1 cellular context compared by ENCODE assay signal in the genomic region with DNA sequence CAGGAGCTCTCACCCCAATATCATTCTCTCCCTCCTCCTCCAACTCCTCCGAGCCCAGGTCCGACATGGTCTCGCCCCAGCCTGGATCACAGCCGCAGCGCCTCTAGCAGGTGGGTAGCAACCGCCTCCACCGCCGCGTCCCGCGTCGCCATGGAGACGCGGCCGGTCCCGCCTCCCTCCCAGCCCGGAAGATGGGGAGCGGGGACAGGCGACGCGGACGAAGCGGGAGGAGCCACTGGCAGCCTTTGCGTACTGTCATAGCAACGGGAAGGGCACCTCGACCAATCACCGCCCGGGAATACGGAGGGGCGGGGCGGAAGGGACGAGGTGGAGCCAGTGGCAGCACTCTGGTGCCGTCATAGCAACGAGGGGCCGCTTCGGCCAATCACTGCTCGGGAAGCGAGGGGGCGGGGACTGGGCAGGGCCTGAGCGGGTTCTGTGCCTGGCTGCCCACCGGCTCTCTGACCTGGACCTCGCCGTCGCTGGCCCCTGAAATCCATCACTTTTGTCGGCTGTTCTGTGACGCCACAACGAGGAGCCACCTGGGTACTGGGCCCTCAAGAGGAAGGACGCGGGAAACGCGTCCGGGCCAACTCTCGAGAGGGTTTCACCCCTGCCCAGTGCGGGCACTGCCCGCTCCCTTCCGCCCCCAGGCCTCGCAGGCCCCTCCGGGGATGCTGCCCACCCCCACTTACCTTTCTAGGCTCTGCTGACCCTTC.
TF ChIP-seq lines count a peak whose summit lies in the region.

A gene (minus strand): TSS at position 105 of the 719 bp plus-strand sequence. CDS start 38 bp downstream, at position 67.

TF ChIP-seq in K562, 482 proteins besides CTCF, POLR2A, EP300 and RAD21 (continued from another document and continues in another):
- TF ChIP-seq, protein P1, sequence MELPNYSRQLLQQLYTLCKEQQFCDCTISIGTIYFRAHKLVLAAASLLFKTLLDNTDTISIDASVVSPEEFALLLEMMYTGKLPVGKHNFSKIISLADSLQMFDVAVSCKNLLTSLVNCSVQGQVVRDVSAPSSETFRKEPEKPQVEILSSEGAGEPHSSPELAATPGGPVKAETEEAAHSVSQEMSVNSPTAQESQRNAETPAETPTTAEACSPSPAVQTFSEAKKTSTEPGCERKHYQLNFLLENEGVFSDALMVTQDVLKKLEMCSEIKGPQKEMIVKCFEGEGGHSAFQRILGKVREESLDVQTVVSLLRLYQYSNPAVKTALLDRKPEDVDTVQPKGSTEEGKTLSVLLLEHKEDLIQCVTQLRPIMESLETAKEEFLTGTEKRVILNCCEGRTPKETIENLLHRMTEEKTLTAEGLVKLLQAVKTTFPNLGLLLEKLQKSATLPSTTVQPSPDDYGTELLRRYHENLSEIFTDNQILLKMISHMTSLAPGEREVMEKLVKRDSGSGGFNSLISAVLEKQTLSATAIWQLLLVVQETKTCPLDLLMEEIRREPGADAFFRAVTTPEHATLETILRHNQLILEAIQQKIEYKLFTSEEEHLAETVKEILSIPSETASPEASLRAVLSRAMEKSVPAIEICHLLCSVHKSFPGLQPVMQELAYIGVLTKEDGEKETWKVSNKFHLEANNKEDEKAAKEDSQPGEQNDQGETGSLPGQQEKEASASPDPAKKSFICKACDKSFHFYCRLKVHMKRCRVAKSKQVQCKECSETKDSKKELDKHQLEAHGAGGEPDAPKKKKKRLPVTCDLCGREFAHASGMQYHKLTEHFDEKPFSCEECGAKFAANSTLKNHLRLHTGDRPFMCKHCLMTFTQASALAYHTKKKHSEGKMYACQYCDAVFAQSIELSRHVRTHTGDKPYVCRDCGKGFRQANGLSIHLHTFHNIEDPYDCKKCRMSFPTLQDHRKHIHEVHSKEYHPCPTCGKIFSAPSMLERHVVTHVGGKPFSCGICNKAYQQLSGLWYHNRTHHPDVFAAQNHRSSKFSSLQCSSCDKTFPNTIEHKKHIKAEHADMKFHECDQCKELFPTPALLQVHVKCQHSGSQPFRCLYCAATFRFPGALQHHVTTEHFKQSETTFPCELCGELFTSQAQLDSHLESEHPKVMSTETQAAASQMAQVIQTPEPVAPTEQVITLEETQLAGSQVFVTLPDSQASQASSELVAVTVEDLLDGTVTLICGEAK (IDR thresholded peaks at IDR 0.05) = peak; percentile 74
- TF ChIP-seq, protein P1 (CRISPR knock-in tag; IDR thresholded peaks at IDR 0.05) = no peak
- peak; percentile 53 for TF ChIP-seq NFYB (IDR thresholded peaks at IDR 0.05; ENCODE audit: extremely low read depth, insufficient read length)
- no peak for TF ChIP-seq ZKSCAN8 (CRISPR knock-in tag; IDR thresholded peaks at IDR 0.05)
- peak in 1 of 2 experiments; percentile 92; a peak in 3 of 4 replicates for TF ChIP-seq RCOR1 (IDR thresholded peaks at IDR 0.05; ENCODE audit: borderline replicate concordance in 1 of 2, low read depth in 2 of 2, low read length in 2 of 2)
- no peak for TF ChIP-seq THRAP3 (IDR thresholded peaks at IDR 0.05; ENCODE audit: borderline replicate concordance)
- 0 out of 2 replicates have a peak, but pooled peaks have one; percentile 5 for TF ChIP-seq ATF1 (CRISPR knock-in tag; IDR thresholded peaks at IDR 0.05)
- peak; percentile 95 for TF ChIP-seq ATF1 (tag; IDR thresholded peaks at IDR 0.05)
- TF ChIP-seq KLF10 (CRISPR knock-in tag; IDR thresholded peaks at IDR 0.05) = no peak
- TF ChIP-seq NRF1 (conservative IDR thresholded peaks at IDR 0.05 in 1 of 2, IDR thresholded peaks at IDR 0.05 in 1 of 2) = peak; percentile 72 to 79
- TF ChIP-seq ZNF140 (CRISPR knock-in tag; IDR thresholded peaks at IDR 0.05) = no peak
- no peak for TF ChIP-seq MCM5 (IDR thresholded peaks at IDR 0.05; ENCODE audit: low read depth)
- no peak for TF ChIP-seq EP400 (IDR thresholded peaks at IDR 0.05)
- TF ChIP-seq SREBF1 (IDR thresholded peaks at IDR 0.05; ENCODE audit: borderline replicate concordance, low read depth, low read length) = 0 out of 2 replicates have a peak, but pooled peaks have one; percentile 41
- TF ChIP-seq ZNF699 (CRISPR knock-in tag; IDR thresholded peaks at IDR 0.05; ENCODE audit: insufficient replicate concordance) = no peak
- no peak for TF ChIP-seq ZNF253 (CRISPR knock-in tag; conservative IDR thresholded peaks at IDR 0.05)
- TF ChIP-seq, protein P2, sequence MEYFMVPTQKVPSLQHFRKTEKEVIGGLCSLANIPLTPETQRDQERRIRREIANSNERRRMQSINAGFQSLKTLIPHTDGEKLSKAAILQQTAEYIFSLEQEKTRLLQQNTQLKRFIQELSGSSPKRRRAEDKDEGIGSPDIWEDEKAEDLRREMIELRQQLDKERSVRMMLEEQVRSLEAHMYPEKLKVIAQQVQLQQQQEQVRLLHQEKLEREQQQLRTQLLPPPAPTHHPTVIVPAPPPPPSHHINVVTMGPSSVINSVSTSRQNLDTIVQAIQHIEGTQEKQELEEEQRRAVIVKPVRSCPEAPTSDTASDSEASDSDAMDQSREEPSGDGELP (CRISPR knock-in tag; IDR thresholded peaks at IDR 0.05; ENCODE audit: borderline replicate concordance) = peak; percentile 81; the same call in 1 of the 2 replicates
- no peak for TF ChIP-seq ZNF316 (IDR thresholded peaks at IDR 0.05)
- TF ChIP-seq POLR2H (tag; IDR thresholded peaks at IDR 0.05; ENCODE audit: low read depth) = no peak
- TF ChIP-seq, protein P3, sequence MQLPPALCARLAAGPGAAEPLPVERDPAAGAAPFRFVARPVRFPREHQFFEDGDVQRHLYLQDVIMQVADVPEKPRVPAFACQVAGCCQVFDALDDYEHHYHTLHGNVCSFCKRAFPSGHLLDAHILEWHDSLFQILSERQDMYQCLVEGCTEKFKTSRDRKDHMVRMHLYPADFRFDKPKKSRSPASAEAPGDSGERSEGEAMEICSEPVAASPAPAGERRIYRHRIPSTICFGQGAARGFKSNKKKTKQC (CRISPR knock-in tag; IDR thresholded peaks at IDR 0.05) = no peak
- TF ChIP-seq ZKSCAN1 (IDR thresholded peaks at IDR 0.05; ENCODE audit: low read depth, low read length) = 0 out of 2 replicates have a peak, but pooled peaks have one; percentile 10
- TF ChIP-seq, protein P4, sequence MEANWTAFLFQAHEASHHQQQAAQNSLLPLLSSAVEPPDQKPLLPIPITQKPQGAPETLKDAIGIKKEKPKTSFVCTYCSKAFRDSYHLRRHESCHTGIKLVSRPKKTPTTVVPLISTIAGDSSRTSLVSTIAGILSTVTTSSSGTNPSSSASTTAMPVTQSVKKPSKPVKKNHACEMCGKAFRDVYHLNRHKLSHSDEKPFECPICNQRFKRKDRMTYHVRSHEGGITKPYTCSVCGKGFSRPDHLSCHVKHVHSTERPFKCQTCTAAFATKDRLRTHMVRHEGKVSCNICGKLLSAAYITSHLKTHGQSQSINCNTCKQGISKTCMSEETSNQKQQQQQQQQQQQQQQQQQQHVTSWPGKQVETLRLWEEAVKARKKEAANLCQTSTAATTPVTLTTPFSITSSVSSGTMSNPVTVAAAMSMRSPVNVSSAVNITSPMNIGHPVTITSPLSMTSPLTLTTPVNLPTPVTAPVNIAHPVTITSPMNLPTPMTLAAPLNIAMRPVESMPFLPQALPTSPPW (CRISPR knock-in tag; IDR thresholded peaks at IDR 0.05) = peak; percentile 61; the same call in 1 of the 2 replicates
- TF ChIP-seq, protein P5, sequence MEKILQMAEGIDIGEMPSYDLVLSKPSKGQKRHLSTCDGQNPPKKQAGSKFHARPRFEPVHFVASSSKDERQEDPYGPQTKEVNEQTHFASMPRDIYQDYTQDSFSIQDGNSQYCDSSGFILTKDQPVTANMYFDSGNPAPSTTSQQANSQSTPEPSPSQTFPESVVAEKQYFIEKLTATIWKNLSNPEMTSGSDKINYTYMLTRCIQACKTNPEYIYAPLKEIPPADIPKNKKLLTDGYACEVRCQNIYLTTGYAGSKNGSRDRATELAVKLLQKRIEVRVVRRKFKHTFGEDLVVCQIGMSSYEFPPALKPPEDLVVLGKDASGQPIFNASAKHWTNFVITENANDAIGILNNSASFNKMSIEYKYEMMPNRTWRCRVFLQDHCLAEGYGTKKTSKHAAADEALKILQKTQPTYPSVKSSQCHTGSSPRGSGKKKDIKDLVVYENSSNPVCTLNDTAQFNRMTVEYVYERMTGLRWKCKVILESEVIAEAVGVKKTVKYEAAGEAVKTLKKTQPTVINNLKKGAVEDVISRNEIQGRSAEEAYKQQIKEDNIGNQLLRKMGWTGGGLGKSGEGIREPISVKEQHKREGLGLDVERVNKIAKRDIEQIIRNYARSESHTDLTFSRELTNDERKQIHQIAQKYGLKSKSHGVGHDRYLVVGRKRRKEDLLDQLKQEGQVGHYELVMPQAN (IDR thresholded peaks at IDR 0.05; ENCODE audit: borderline replicate concordance) = peak; percentile 60
- TF ChIP-seq HMGN3 (IDR thresholded peaks at IDR 0.05; ENCODE audit: borderline replicate concordance, extremely low read depth, insufficient read length, low read depth, low read length) = no peak
- no peak for TF ChIP-seq CBX1 (IDR thresholded peaks at IDR 0.05; ENCODE audit: low read depth)
- peak in 1 of 2 experiments; percentile 99; a peak in 2 of 4 replicates for TF ChIP-seq CSDE1 (IDR thresholded peaks at IDR 0.05)
- TF ChIP-seq ELF4 (CRISPR knock-in tag; IDR thresholded peaks at IDR 0.05) = peak; percentile 83; the same call in 1 of the 2 replicates
- TF ChIP-seq HDAC1 (IDR thresholded peaks at IDR 0.05) = peak in 1 of 2 experiments; percentile 95; a peak in 2 of 4 replicates
- no peak for TF ChIP-seq ZNF174 (CRISPR knock-in tag; IDR thresholded peaks at IDR 0.05)
- peak; percentile 36; the same call in 1 of the 2 replicates for TF ChIP-seq ESRRA (IDR thresholded peaks at IDR 0.05; ENCODE audit: borderline replicate concordance, low read depth)
- no peak for TF ChIP-seq SMARCC2 (IDR thresholded peaks at IDR 0.05; ENCODE audit: low read depth)
- no peak for TF ChIP-seq ZNF764 (CRISPR knock-in tag; IDR thresholded peaks at IDR 0.05; ENCODE audit: low read depth)
- TF ChIP-seq, protein P6, sequence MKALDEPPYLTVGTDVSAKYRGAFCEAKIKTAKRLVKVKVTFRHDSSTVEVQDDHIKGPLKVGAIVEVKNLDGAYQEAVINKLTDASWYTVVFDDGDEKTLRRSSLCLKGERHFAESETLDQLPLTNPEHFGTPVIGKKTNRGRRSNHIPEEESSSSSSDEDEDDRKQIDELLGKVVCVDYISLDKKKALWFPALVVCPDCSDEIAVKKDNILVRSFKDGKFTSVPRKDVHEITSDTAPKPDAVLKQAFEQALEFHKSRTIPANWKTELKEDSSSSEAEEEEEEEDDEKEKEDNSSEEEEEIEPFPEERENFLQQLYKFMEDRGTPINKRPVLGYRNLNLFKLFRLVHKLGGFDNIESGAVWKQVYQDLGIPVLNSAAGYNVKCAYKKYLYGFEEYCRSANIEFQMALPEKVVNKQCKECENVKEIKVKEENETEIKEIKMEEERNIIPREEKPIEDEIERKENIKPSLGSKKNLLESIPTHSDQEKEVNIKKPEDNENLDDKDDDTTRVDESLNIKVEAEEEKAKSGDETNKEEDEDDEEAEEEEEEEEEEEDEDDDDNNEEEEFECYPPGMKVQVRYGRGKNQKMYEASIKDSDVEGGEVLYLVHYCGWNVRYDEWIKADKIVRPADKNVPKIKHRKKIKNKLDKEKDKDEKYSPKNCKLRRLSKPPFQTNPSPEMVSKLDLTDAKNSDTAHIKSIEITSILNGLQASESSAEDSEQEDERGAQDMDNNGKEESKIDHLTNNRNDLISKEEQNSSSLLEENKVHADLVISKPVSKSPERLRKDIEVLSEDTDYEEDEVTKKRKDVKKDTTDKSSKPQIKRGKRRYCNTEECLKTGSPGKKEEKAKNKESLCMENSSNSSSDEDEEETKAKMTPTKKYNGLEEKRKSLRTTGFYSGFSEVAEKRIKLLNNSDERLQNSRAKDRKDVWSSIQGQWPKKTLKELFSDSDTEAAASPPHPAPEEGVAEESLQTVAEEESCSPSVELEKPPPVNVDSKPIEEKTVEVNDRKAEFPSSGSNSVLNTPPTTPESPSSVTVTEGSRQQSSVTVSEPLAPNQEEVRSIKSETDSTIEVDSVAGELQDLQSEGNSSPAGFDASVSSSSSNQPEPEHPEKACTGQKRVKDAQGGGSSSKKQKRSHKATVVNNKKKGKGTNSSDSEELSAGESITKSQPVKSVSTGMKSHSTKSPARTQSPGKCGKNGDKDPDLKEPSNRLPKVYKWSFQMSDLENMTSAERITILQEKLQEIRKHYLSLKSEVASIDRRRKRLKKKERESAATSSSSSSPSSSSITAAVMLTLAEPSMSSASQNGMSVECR (CRISPR knock-in tag; IDR thresholded peaks at IDR 0.05) = peak; percentile 98
- TF ChIP-seq ZNF76 (CRISPR knock-in tag; IDR thresholded peaks at IDR 0.05; ENCODE audit: borderline replicate concordance) = no peak
- TF ChIP-seq CREM (IDR thresholded peaks at IDR 0.05; ENCODE audit: low read depth) = peak; percentile 88
- peak; percentile 21 for TF ChIP-seq PHF20 (IDR thresholded peaks at IDR 0.05; ENCODE audit: partially characterized antibody)
- TF ChIP-seq CCAR2 (IDR thresholded peaks at IDR 0.05; ENCODE audit: low read depth, low read length) = no peak
- TF ChIP-seq ARID2 (IDR thresholded peaks at IDR 0.05) = no peak
- peak; percentile 68 to 81 for TF ChIP-seq MAZ (CRISPR knock-in tag; conservative IDR thresholded peaks at IDR 0.05 in 1 of 2, IDR thresholded peaks at IDR 0.05 in 1 of 2)
- TF ChIP-seq, protein P7, sequence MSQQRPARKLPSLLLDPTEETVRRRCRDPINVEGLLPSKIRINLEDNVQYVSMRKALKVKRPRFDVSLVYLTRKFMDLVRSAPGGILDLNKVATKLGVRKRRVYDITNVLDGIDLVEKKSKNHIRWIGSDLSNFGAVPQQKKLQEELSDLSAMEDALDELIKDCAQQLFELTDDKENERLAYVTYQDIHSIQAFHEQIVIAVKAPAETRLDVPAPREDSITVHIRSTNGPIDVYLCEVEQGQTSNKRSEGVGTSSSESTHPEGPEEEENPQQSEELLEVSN (IDR thresholded peaks at IDR 0.05; ENCODE audit: borderline replicate concordance in 1 of 2, extremely low read depth in 1 of 2, insufficient read depth in 1 of 2, insufficient read length in 1 of 2, low read depth in 1 of 2, low read length in 1 of 2, poor library complexity in 1 of 2, severe bottlenecking in 1 of 2) = peak in 1 of 2 experiments; percentile 34
- no peak for TF ChIP-seq ZNF778 (CRISPR knock-in tag; IDR thresholded peaks at IDR 0.05)
